9 cellular contexts compared by ENCODE assay signal in genomic region chr1:2190491-2190976, GRCh38. TPM values are rescaled to one million over a fixed set of nuclear protein-coding genes. Genes with fewer than 3 reads are reported as not detected.
A peak's percentile ranks its signal among the peaks of the same experiment; 100 is the strongest.
DNase-seq lines count a peak whose midpoint lies in the region; ATAC-seq, FAIRE-seq and TF ChIP-seq lines count a peak whose summit lies in the region.
"Had no signal": no experiment of that assay in that cellular context is flagged by ENCODE, and none has a peak within 500 bp of the region (broad histone marks: within the 10 kb centered on the region; RNA-seq: fewer than 3 reads in every experiment).

No MANE protein-coding gene starts in this region.

- TF ChIP-seq POLR2A in vagina (IDR thresholded peaks at IDR 0.05) = no peak
- TF ChIP-seq POLR2A in GM12891 (IDR thresholded peaks at IDR 0.05; ENCODE audit: low read depth, low read length) = no peak

- peak overlapping the region; percentile 62 for H3K4me3 Mint-ChIP-seq in natural killer cell
- no peak overlapping the region for H3K4me3 Mint-ChIP-seq in natural killer cell treated with Interleukin-12 subunit alpha and Interleukin-12 subunit beta and Interleukin-15 and Interleukin-18, amount 100 ng/mL, for 72 hours

- TF ChIP-seq CTCF in natural killer cell (IDR thresholded peaks at IDR 0.05) (no peak), dorsolateral prefrontal cortex (IDR thresholded peaks at IDR 0.05 in 54 of 56, conservative IDR thresholded peaks at IDR 0.05 in 2 of 56; ENCODE audit: low read depth in 1 of 56, partially characterized antibody in 56 of 56) (no peak), vagina (IDR thresholded peaks at IDR 0.05) (no peak)

- no peaks in the 10 kb centered on the region for H3K9me3 Mint-ChIP-seq in natural killer cell
- no peaks in the 10 kb centered on the region for H3K9me3 Mint-ChIP-seq in natural killer cell treated with Interleukin-12 subunit alpha and Interleukin-12 subunit beta and Interleukin-15 and Interleukin-18, amount 100 ng/mL, for 72 hours

- no peak for FAIRE-seq in GM12891 (lab: Jason Lieb, UNC)

- H3K27ac ChIP-seq in dorsolateral prefrontal cortex (peak overlapping the region in 58 of 59 donors; percentile 79 to 99 (median 95)), muscle layer of duodenum (ENCODE audit: low read length) (peak overlapping the region; percentile 77), vagina (peak overlapping the region; percentile 93)

- H3K4me1 ChIP-seq in muscle layer of duodenum (ENCODE audit: control insufficient read depth in 1 of 2, insufficient read depth in 2 of 2, low read length in 2 of 2) (peaks cover 17 to 46% of the 10 kb centered on the region in 2 donors), vagina (peaks cover 55% of the 10 kb centered on the region)

- H3K27me3 Mint-ChIP-seq in natural killer cell (ENCODE audit: low read depth in 2 of 2) = no peaks in the 10 kb centered on the region
- no peaks in the 10 kb centered on the region for H3K27me3 Mint-ChIP-seq in natural killer cell treated with Interleukin-12 subunit alpha and Interleukin-12 subunit beta and Interleukin-15 and Interleukin-18, amount 100 ng/mL, for 72 hours

- H3K9me3 ChIP-seq in muscle layer of duodenum (ENCODE audit: control insufficient read depth in 1 of 2, low read length in 2 of 2) = no peaks in the 10 kb centered on the region
- H3K9me3 ChIP-seq in vagina = no peaks in the 10 kb centered on the region

- ATAC-seq in natural killer cell (no peak), HG02852 (IDR thresholded peaks at IDR 0.05; ENCODE audit: unreplicated experiment) (no peak)
- ATAC-seq in natural killer cell treated with Interleukin-12 subunit alpha and Interleukin-12 subunit beta and Interleukin-15 and Interleukin-18, amount 100 ng/mL, for 72 hours = no peak

- H3K4me1 Mint-ChIP-seq in natural killer cell = peaks cover 6 to 10% of the 10 kb centered on the region in 2 donors
- peaks cover 0 to 8% of the 10 kb centered on the region in 2 donors for H3K4me1 Mint-ChIP-seq in natural killer cell treated with Interleukin-12 subunit alpha and Interleukin-12 subunit beta and Interleukin-15 and Interleukin-18, amount 100 ng/mL, for 72 hours (ENCODE audit: low read depth in 2 of 2)

- H3K4me3 ChIP-seq in dorsolateral prefrontal cortex (peak overlapping the region; percentile 38 to 93 (median 67)), muscle layer of duodenum (ENCODE audit: low read depth in 1 of 2, low read length in 2 of 2) (peak overlapping the region; percentile 60 to 66), vagina (peak overlapping the region; percentile 51 to 57)

- H3K36me3 Mint-ChIP-seq in natural killer cell = no peaks in the 10 kb centered on the region
- H3K36me3 Mint-ChIP-seq in natural killer cell treated with Interleukin-12 subunit alpha and Interleukin-12 subunit beta and Interleukin-15 and Interleukin-18, amount 100 ng/mL, for 72 hours = no peaks in the 10 kb centered on the region

- intact Hi-C loops in natural killer cell (cut with micrococcal nuclease) (loop anchor here (10.0 kb wide), 2 partner anchors 354 to 454 kb away; no protein-coding TSS in a partner anchor), dorsolateral prefrontal cortex (cut with DNase I) (loop anchor here (5.0 to 10.0 kb wide), 2 partner anchors 117 to 354 kb away; no protein-coding TSS in a partner anchor), vagina (cut with DNase I) (loop anchor here (10.0 kb wide), 1 partner anchor 354 kb away; no protein-coding TSS in a partner anchor)

- peak overlapping the region; percentile 29 to 54 for H3K27ac Mint-ChIP-seq in natural killer cell
- peak overlapping the region in 1 of 2 donors; percentile 27 for H3K27ac Mint-ChIP-seq in natural killer cell treated with Interleukin-12 subunit alpha and Interleukin-12 subunit beta and Interleukin-15 and Interleukin-18, amount 100 ng/mL, for 72 hours

- H3K27me3 ChIP-seq in dorsolateral prefrontal cortex = no peaks in the 10 kb centered on the region
- no peaks in the 10 kb centered on the region for H3K27me3 ChIP-seq in muscle layer of duodenum (ENCODE audit: low read depth, low read length)
- H3K27me3 ChIP-seq in vagina = no peaks in the 10 kb centered on the region

- H3K36me3 ChIP-seq in muscle layer of duodenum (ENCODE audit: control insufficient read depth in 1 of 2, insufficient read depth in 2 of 2, low read length in 2 of 2) (no peaks in the 10 kb centered on the region), vagina (peaks cover 0 to 4% of the 10 kb centered on the region in 2 donors)

- DNase-seq in natural killer cell (no peak), dorsolateral prefrontal cortex (no peak), vagina (ENCODE audit: extremely low spot score in 2 of 2) (no peak), NCI-H82 treated with DMSO at 0.1 percent for 48 hours (lab: John Stamatoyannopoulos, UW; ENCODE audit: unreplicated experiment) (no peak), GM12891 (ENCODE audit: insufficient read length, low spot score) (no peak)
- DNase-seq in natural killer cell treated with Interleukin-12 subunit alpha and Interleukin-12 subunit beta and Interleukin-15 and Interleukin-18, amount 100 ng/mL, for 72 hours (ENCODE audit: low spot score) = no peak
- DNase-seq: NCI-H1436 treated with DMSO at 0.1 percent for 48 hours had no signal

TF ChIP-seq in GM12891, 5 proteins besides CTCF, POLR2A, EP300 and RAD21:
- TF ChIP-seq POLR2AphosphoS5 (IDR thresholded peaks at IDR 0.05; ENCODE audit: low read depth, low read length) (no peak), TAF1 (IDR thresholded peaks at IDR 0.05; ENCODE audit: low read depth, low read length) (no peak), POU2F2 (IDR thresholded peaks at IDR 0.05; ENCODE audit: low read depth, low read length) (no peak), SPI1 (IDR thresholded peaks at IDR 0.05; ENCODE audit: low read depth, low read length) (no peak), PAX5 (IDR thresholded peaks at IDR 0.05; ENCODE audit: insufficient read depth, low read length, severe bottlenecking) (no peak)

RNA-seq across cellular contexts. Expression of gene FAAP20, which starts 4.0 kb away (rescaled TPM):
- total RNA-seq in natural killer cell (10 to 100 TPM; 40.3 to 53.0 (median 43.3) TPM), dorsolateral prefrontal cortex (10 to 100 TPM; 21.8 to 56.4 (median 36.0) TPM), vagina (92.3 TPM)
- 10 to 100 TPM; 43.4 to 61.8 TPM for total RNA-seq in natural killer cell treated with Interleukin-12 subunit alpha and Interleukin-12 subunit beta and Interleukin-15 and Interleukin-18, amount 100 ng/mL, for 72 hours
- 47.2 TPM for polyA plus RNA-seq in GM12891 (2012; ENCODE audit: low read depth, missing spikeins)

RNA-seq across cellular contexts. Expression of gene SKI, which starts 37.6 kb away (rescaled TPM):
- total RNA-seq in natural killer cell (100 to 1,000 TPM in 2 of 3 donors, 10 to 100 TPM in 1; 96.9 to 145 (median 140) TPM), dorsolateral prefrontal cortex (100 to 1,000 TPM in 27 of 120 experiments, 10 to 100 TPM in 93; 65.3 to 147 (median 87.5) TPM), vagina (53.8 TPM)
- 10 to 100 TPM; 16.5 to 42.7 TPM for total RNA-seq in natural killer cell treated with Interleukin-12 subunit alpha and Interleukin-12 subunit beta and Interleukin-15 and Interleukin-18, amount 100 ng/mL, for 72 hours
- 3.2 TPM for polyA plus RNA-seq in GM12891 (2012; ENCODE audit: low read depth, missing spikeins)
